11 cellular contexts compared by ENCODE assay signal in the genomic region with DNA sequence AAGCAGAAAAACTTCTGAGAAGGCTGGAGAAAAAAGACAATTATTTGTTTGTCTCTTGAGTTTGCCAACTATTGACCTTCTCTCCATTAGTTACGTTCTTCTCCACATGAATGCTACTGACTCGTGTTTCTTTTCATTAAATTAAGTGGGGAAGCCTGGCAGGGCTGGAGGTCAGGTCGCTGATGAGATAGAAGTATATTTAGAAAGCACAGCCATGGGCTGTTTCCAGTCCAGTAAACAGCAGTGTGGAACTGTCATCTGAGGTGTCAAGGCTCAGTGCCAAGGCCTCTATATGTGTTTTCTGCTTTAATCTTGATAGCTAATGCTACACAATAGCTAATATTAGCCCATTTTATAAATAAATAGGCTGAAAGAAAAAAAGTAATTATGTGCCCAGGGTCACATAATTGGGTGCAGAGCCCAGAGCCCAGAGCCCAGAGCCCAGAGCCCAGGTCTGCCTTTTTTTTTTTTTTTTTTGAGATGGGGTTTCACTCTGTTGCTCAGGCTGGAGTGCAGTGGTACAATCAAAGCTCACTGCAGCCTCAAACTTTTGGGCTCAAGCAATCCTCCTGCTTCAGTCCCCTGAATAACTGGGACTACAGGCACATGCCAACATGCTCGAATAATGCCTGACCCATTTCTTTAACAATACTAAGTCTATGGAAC. TPM values are rescaled to one million over a fixed set of nuclear protein-coding genes. Genes with fewer than 3 reads are reported as not detected.
A peak's percentile ranks its signal among the peaks of the same experiment; 100 is the strongest.
DNase-seq lines count a peak whose midpoint lies in the region; ATAC-seq, FAIRE-seq and TF ChIP-seq lines count a peak whose summit lies in the region.
"Had no signal": no experiment of that assay in that cellular context is flagged by ENCODE, and none has a peak within 500 bp of the region (broad histone marks: within the 10 kb centered on the region; RNA-seq: fewer than 3 reads in every experiment).

No MANE protein-coding gene starts in this region.

- H3K4me1 Mint-ChIP-seq in memory B cell (peaks cover 36% of the 10 kb centered on the region), CD14-positive monocyte (peaks cover 15% of the 10 kb centered on the region)

- FAIRE-seq in GM12891 (lab: Jason Lieb, UNC) = peak; percentile 72

- H3K9me3 Mint-ChIP-seq in memory B cell (no peaks in the 10 kb centered on the region), CD14-positive monocyte (peaks cover 0 to 5% (median 0%) of the 10 kb centered on the region in 7 donors)

- H3K27me3 Mint-ChIP-seq in memory B cell = no peaks in the 10 kb centered on the region
- peaks cover 2 to 3% (median 2%) of the 10 kb centered on the region in 3 donors for H3K27me3 Mint-ChIP-seq in CD14-positive monocyte (ENCODE audit: low read depth in 3 of 3)

- no peak for TF ChIP-seq CTCF in CD14-positive monocyte (IDR thresholded peaks at IDR 0.05)

- intact Hi-C loops in CD14-positive monocyte (cut with micrococcal nuclease) = no loop called here

- no peaks in the 10 kb centered on the region for H3K36me3 Mint-ChIP-seq in memory B cell
- no peaks in the 10 kb centered on the region for H3K36me3 Mint-ChIP-seq in CD14-positive monocyte
- H3K36me3 Mint-ChIP-seq: CD4-positive, CD25-positive, alpha-beta regulatory T cell had no signal

- ATAC-seq in GM21360 (IDR thresholded peaks at IDR 0.05; ENCODE audit: unreplicated experiment) = peak; percentile 62
- peak; percentile 66 for ATAC-seq in HG03175 (IDR thresholded peaks at IDR 0.05; ENCODE audit: unreplicated experiment)
- peak; percentile 80 for ATAC-seq in memory B cell (ENCODE audit: low read depth)
- ATAC-seq: stimulated activated naive CD8-positive, alpha-beta T cell treated with anti-CD3 and anti-CD28 coated beads, Interleukin-15, Interleukin-2, amounts not matched to agents 100 U/mL and 50 U/mL, for 24 hours had no signal

- no peak for TF ChIP-seq POLR2A in GM12891 (IDR thresholded peaks at IDR 0.05; ENCODE audit: low read depth, low read length)

- peak overlapping the region; percentile 35 for H3K4me3 Mint-ChIP-seq in memory B cell
- no peak overlapping the region for H3K4me3 Mint-ChIP-seq in CD14-positive monocyte

- DNase-seq in GM12891 (ENCODE audit: insufficient read length, low spot score) (no peak), memory B cell (ENCODE audit: low spot score in 2 of 2) (no peak), HuH-7 (ENCODE audit: low spot score) (no peak), CD14-positive monocyte (ENCODE audit: low spot score) (no peak), putamen (ENCODE audit: low spot score) (no peak), COLO668 (lab: John Stamatoyannopoulos, UW; ENCODE audit: unreplicated experiment) (no peak)
- DNase-seq: activated naive CD4-positive, alpha-beta T cell; stimulated activated naive CD8-positive, alpha-beta T cell treated with anti-CD3 and anti-CD28 coated beads, Interleukin-15, Interleukin-2, amounts not matched to agents 100 U/mL and 50 U/mL, for 24 hours had no signal

- peak overlapping the region; percentile 89 for H3K27ac Mint-ChIP-seq in memory B cell
- no peak overlapping the region for H3K27ac Mint-ChIP-seq in CD14-positive monocyte

TF ChIP-seq in GM12891, 5 proteins besides CTCF, POLR2A, EP300 and RAD21:
- TF ChIP-seq PAX5 (IDR thresholded peaks at IDR 0.05; ENCODE audit: insufficient read depth, low read length, severe bottlenecking) (no peak), TAF1 (IDR thresholded peaks at IDR 0.05; ENCODE audit: low read depth, low read length) (no peak), POLR2AphosphoS5 (IDR thresholded peaks at IDR 0.05; ENCODE audit: low read depth, low read length) (no peak), POU2F2 (IDR thresholded peaks at IDR 0.05; ENCODE audit: low read depth, low read length) (no peak), SPI1 (IDR thresholded peaks at IDR 0.05; ENCODE audit: low read depth, low read length) (no peak)

RNA-seq across cellular contexts. Expression of a gene that starts 6.3 kb away (rescaled TPM):
- not detected for polyA plus RNA-seq in GM12891 (2012; ENCODE audit: low read depth, missing spikeins)
- polyA plus RNA-seq in CD14-positive monocyte = not detected
- polyA plus RNA-seq: CD4-positive, CD25-positive, alpha-beta regulatory T cell had no signal

RNA-seq across cellular contexts. Expression of a gene that starts 55.9 kb away (rescaled TPM):
- polyA plus RNA-seq in GM12891 (2012; ENCODE audit: low read depth, missing spikeins) = not detected
- polyA plus RNA-seq in CD14-positive monocyte = not detected
- polyA plus RNA-seq: CD4-positive, CD25-positive, alpha-beta regulatory T cell had no signal
